ENCODE assay signal across 8 cellular contexts in the genomic region with DNA sequence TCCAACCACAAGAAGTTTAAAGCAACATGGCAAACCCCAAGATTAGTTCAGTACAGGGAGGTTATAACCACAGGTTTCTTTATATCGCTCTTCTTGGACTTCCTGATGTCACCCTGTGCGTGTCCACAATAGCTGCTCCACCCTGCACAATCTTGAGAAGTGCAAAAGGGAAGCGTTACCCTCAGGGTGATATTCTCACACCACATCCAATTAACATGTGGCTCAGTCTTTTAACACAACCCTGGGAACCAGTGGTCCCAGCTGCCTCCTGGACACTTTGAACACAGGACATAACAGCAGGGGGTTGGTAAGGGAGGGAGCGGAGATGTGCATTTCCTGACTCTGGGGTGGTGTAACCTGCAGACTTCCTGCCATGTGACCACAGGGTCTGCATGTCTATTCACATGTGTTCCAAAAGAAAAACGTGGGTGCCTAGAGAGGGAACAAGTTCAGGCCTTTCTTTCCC.
DNase-seq lines count a peak whose midpoint lies in the region; ATAC-seq and TF ChIP-seq lines count a peak whose summit lies in the region.

No MANE protein-coding gene starts in this region.

- peaks cover 6% of the 10 kb centered on the region for H3K4me1 Mint-ChIP-seq in Caco-2 (ENCODE audit: low read depth, unreplicated experiment)

- no peaks in the 10 kb centered on the region for H3K4me1 ChIP-seq in gastrocnemius medialis
- no peaks in the 10 kb centered on the region for H3K4me1 ChIP-seq in BE2C
- H3K4me1 ChIP-seq in Caco-2 = peaks cover 5% of the 10 kb centered on the region; the same call in 1 of the 2 replicates

- no peaks in the 10 kb centered on the region for H3K27me3 ChIP-seq in gastrocnemius medialis
- peaks cover 11% of the 10 kb centered on the region for H3K27me3 ChIP-seq in BE2C
- no peaks in the 10 kb centered on the region for H3K27me3 ChIP-seq in Caco-2 (replicated peaks; ENCODE audit: control insufficient read depth, insufficient read depth, low read length)

- BruUV-seq in Caco-2 (replicated peaks; lab: Mats Ljungman, UMichigan) = no TSS peak

- CTCF ChIA-PET in Caco-2 (lab: Charles Lee) (no interaction called here), HEK293T (lab: Yijun Ruan, JAX) (no interaction called here)

- H3K36me3 Mint-ChIP-seq in activated naive CD4-positive, alpha-beta T cell treated with anti-CD3 and anti-CD28 coated beads, Interleukin-2, amount 50 U/mL, for 72 hours = no peaks in the 10 kb centered on the region
- peaks cover 6% of the 10 kb centered on the region for H3K36me3 Mint-ChIP-seq in Caco-2 (ENCODE audit: insufficient read depth, unreplicated experiment)

- peak; percentile 99 for DNase-seq in SKM-1 treated with dmso at 0.1 percent for 144 hours (lab: John Stamatoyannopoulos, UW; ENCODE audit: unreplicated experiment)
- DNase-seq in activated naive CD4-positive, alpha-beta T cell treated with anti-CD3 and anti-CD28 coated beads, Interleukin-2, amount 50 U/mL, for 72 hours (ENCODE audit: low spot score in 2 of 2) = peak; percentile 25 to 62
- no peak for DNase-seq in gastrocnemius medialis
- no peak for DNase-seq in BE2C
- DNase-seq in Caco-2 = no peak
- no peak for DNase-seq in HEK293T (ENCODE audit: extremely low spot score)

- no peaks in the 10 kb centered on the region for H3K36me3 ChIP-seq in gastrocnemius medialis
- no peaks in the 10 kb centered on the region for H3K36me3 ChIP-seq in BE2C
- no peaks in the 10 kb centered on the region; the same call in 1 of the 2 replicates for H3K36me3 ChIP-seq in Caco-2 (ENCODE audit: control insufficient read depth, insufficient read depth, low read length)

- H3K27ac ChIP-seq in gastrocnemius medialis = peak overlapping the region; percentile 13 to 20 (median 18)

- H3K9me3 ChIP-seq in gastrocnemius medialis = no peaks in the 10 kb centered on the region
- H3K9me3 ChIP-seq in BE2C = no peaks in the 10 kb centered on the region
- no peaks in the 10 kb centered on the region for H3K9me3 ChIP-seq in Caco-2

- peak; percentile 95 for ATAC-seq in GM18868 (IDR thresholded peaks at IDR 0.05; ENCODE audit: unreplicated experiment)
- ATAC-seq in HG02885 (IDR thresholded peaks at IDR 0.05; ENCODE audit: poor library complexity, unreplicated experiment) = peak; percentile 90
- peak; percentile 83 to 95 for ATAC-seq in activated naive CD4-positive, alpha-beta T cell treated with anti-CD3 and anti-CD28 coated beads, Interleukin-2, amount 50 U/mL, for 72 hours
- peak in 1 of 2 donors; percentile 50 for ATAC-seq in gastrocnemius medialis

- H3K4me3 ChIP-seq in gastrocnemius medialis (no peak overlapping the region), BE2C (ENCODE audit: low read depth, low read length) (no peak overlapping the region), Caco-2 (ENCODE audit: low read depth, low read length) (no peak overlapping the region)

- H3K27ac Mint-ChIP-seq in activated naive CD4-positive, alpha-beta T cell treated with anti-CD3 and anti-CD28 coated beads, Interleukin-2, amount 50 U/mL, for 72 hours = peak overlapping the region; percentile 66 to 68
- H3K27ac Mint-ChIP-seq in Caco-2 (ENCODE audit: unreplicated experiment) = no peak overlapping the region

- no peak for TF ChIP-seq CTCF in gastrocnemius medialis (IDR thresholded peaks at IDR 0.05 in 4 of 5, conservative IDR thresholded peaks at IDR 0.05 in 1 of 5)
- no peak for TF ChIP-seq CTCF in BE2C (IDR thresholded peaks at IDR 0.05; ENCODE audit: low read depth, low read length)
- no peak for TF ChIP-seq CTCF in Caco-2 (IDR thresholded peaks at IDR 0.05; ENCODE audit: insufficient read depth in 1 of 2, low read depth in 1 of 2, low read length in 1 of 2, severe bottlenecking in 1 of 2, unreplicated experiment in 1 of 2)

- intact Hi-C loops in gastrocnemius medialis (cut with DNase I; ENCODE audit: low total_unique reads) (no loop called here), Caco-2 (cut with micrococcal nuclease; ENCODE audit: unreplicated experiment) (no loop called here)

- in situ Hi-C loops in gastrocnemius medialis (cut with MboI; ENCODE audit: low sequenced_read_pairs in 4 of 4) = no loop called here

- no peaks in the 10 kb centered on the region for H3K9me3 Mint-ChIP-seq in activated naive CD4-positive, alpha-beta T cell treated with anti-CD3 and anti-CD28 coated beads, Interleukin-2, amount 50 U/mL, for 72 hours
- no peaks in the 10 kb centered on the region for H3K9me3 Mint-ChIP-seq in Caco-2 (ENCODE audit: unreplicated experiment)

- no peak for TF ChIP-seq POLR2A in gastrocnemius medialis (IDR thresholded peaks at IDR 0.05)

- H3K4me3 Mint-ChIP-seq in Caco-2 (ENCODE audit: unreplicated experiment) = no peak overlapping the region

- POLR2A ChIA-PET in Caco-2 (lab: Charles Lee) (no interaction called here), HEK293T (lab: Yijun Ruan, JAX) (no interaction called here)

- no peaks in the 10 kb centered on the region for H3K27me3 Mint-ChIP-seq in Caco-2 (ENCODE audit: insufficient read depth, unreplicated experiment)

TF ChIP-seq in HEK293T, 16 proteins besides CTCF, POLR2A, EP300 and RAD21:
- no peak for TF ChIP-seq ELF4 (IDR thresholded peaks at IDR 0.05)
- TF ChIP-seq LEF1 (IDR thresholded peaks at IDR 0.05; ENCODE audit: borderline replicate concordance) = no peak
- no peak for TF ChIP-seq ARNT (IDR thresholded peaks at IDR 0.05)
- no peak for TF ChIP-seq BHLHE40 (IDR thresholded peaks at IDR 0.05; ENCODE audit: borderline replicate concordance)
- no peak for TF ChIP-seq FOXM1 (IDR thresholded peaks at IDR 0.05; ENCODE audit: borderline replicate concordance)
- TF ChIP-seq SP1 (IDR thresholded peaks at IDR 0.05) = no peak
- TF ChIP-seq CTBP1 (IDR thresholded peaks at IDR 0.05; ENCODE audit: borderline replicate concordance) = no peak
- no peak for TF ChIP-seq TARDBP (IDR thresholded peaks at IDR 0.05)
- no peak for TF ChIP-seq L3MBTL2 (conservative IDR thresholded peaks at IDR 0.05)
- no peak for TF ChIP-seq NFRKB (IDR thresholded peaks at IDR 0.05)
- TF ChIP-seq HDGF (IDR thresholded peaks at IDR 0.05; ENCODE audit: borderline replicate concordance) = no peak
- TF ChIP-seq FOXA1 (IDR thresholded peaks at IDR 0.05) = no peak
- TF ChIP-seq SUZ12 (IDR thresholded peaks at IDR 0.05) = no peak
- TF ChIP-seq PKNOX1 (IDR thresholded peaks at IDR 0.05) = no peak
- TF ChIP-seq FOXK2 (IDR thresholded peaks at IDR 0.05) = no peak
- TF ChIP-seq ZNF384 (IDR thresholded peaks at IDR 0.05) = no peak

Comparison
In these comparisons a context has a peak if more than half of its experiments do, and no peak if none do; other contexts are left out.
1. DNase-seq: peak in SKM-1 treated with dmso at 0.1 percent for 144 hours (single experiment) and activated naive CD4-positive, alpha-beta T cell treated with anti-CD3 and anti-CD28 coated beads, Interleukin-2, amount 50 U/mL, for 72 hours (2 of 2); none in gastrocnemius medialis (0 of 2), BE2C (single experiment), Caco-2 (0 of 2) and HEK293T (single experiment).